Comparison of ENCODE assay signal across 16 cellular contexts in genomic region chrX:69297521-69297920, GRCh38.
DNase-seq lines count a peak whose midpoint lies in the region; ATAC-seq and TF ChIP-seq lines count a peak whose summit lies in the region.
"Had no signal": no experiment of that assay in that cellular context is flagged by ENCODE, and none has a peak within 500 bp of the region (broad histone marks: within the 10 kb centered on the region; RNA-seq: fewer than 3 reads in every experiment).

No MANE protein-coding gene starts in this region.

- no TSS peak for BruUV-seq in A673 (replicated peaks; lab: Mats Ljungman, UMichigan)

- no peak overlapping the region for H3K4me3 Mint-ChIP-seq in effector memory CD8-positive, alpha-beta T cell
- H3K4me3 Mint-ChIP-seq: CD14-positive monocyte; CD8-positive, alpha-beta T cell; GM23338 had no signal

- H3K36me3 ChIP-seq in A673 (ENCODE audit: insufficient read depth, low read length, poor library complexity, severe bottlenecking) (no peaks in the 10 kb centered on the region), HEK293 (ENCODE audit: control insufficient read depth in 2 of 2, insufficient read depth in 1 of 2, low read length in 2 of 2) (no peaks in the 10 kb centered on the region), SK-N-MC (ENCODE audit: insufficient read depth, low read length) (no peaks in the 10 kb centered on the region)
- H3K36me3 ChIP-seq: BE2C had no signal

- TF ChIP-seq CTCF in A673 (conservative IDR thresholded peaks at IDR 0.05; ENCODE audit: low read depth, low read length) (no peak), HEK293 (tag by site-specific recombination; IDR thresholded peaks at IDR 0.05) (no peak)

- H3K36me3 Mint-ChIP-seq in effector memory CD8-positive, alpha-beta T cell (ENCODE audit: insufficient read depth), result no peaks in the 10 kb centered on the region
- H3K36me3 Mint-ChIP-seq: CD14-positive monocyte; CD8-positive, alpha-beta T cell had no signal

- peaks cover 9 to 16% of the 10 kb centered on the region in 2 donors for H3K27me3 Mint-ChIP-seq in effector memory CD8-positive, alpha-beta T cell

- no peaks in the 10 kb centered on the region for H3K9me3 Mint-ChIP-seq in effector memory CD8-positive, alpha-beta T cell
- H3K9me3 Mint-ChIP-seq: CD8-positive, alpha-beta T cell; GM23338 had no signal

- intact Hi-C loops in A673 (cut with micrococcal nuclease; ENCODE audit: unreplicated experiment), result no loop called here

- H3K27me3 ChIP-seq in A673 (replicated peaks; ENCODE audit: insufficient read depth, low read depth, low read length, poor library complexity), result no peaks in the 10 kb centered on the region
- H3K27me3 ChIP-seq: BE2C had no signal

- no peak overlapping the region for H3K9ac ChIP-seq in SK-N-MC (ENCODE audit: insufficient read length)

- no peak overlapping the region for H3K4me3 ChIP-seq in A673 (ENCODE audit: low read depth, low read length, poor library complexity, severe bottlenecking)
- no peak overlapping the region for H3K4me3 ChIP-seq in HEK293 (ENCODE audit: low read depth, low read length)
- no peak overlapping the region for H3K4me3 ChIP-seq in SK-N-MC
- H3K4me3 ChIP-seq: GM12878, GM23338 had no signal

- DNase-seq in A673 (ENCODE audit: low spot score) (peak; percentile 38), NCI-H69 (lab: John Stamatoyannopoulos, UW) (peak; percentile 46), SK-N-MC (ENCODE audit: low read depth, low spot score) (no peak)
- DNase-seq in activated T-cell treated with anti-CD3 and anti-CD28 coated beads, Interleukin-2, amount 50 U/mL, for 1 hour, result no peak
- no peak for DNase-seq in effector memory CD8-positive, alpha-beta T cell
- DNase-seq: BE2C; CD8-positive, alpha-beta T cell; COR-L47; DMS79; H7 had no signal

- no peak overlapping the region for H3K27ac Mint-ChIP-seq in effector memory CD8-positive, alpha-beta T cell
- H3K27ac Mint-ChIP-seq: CD8-positive, alpha-beta T cell; GM23338 had no signal

- H3K4me1 ChIP-seq in A673 (ENCODE audit: insufficient read depth, low read length, poor library complexity, severe bottlenecking) (peaks cover 50% of the 10 kb centered on the region), HEK293 (ENCODE audit: control insufficient read depth, insufficient read depth, low read length) (no peaks in the 10 kb centered on the region)
- H3K4me1 ChIP-seq: BE2C had no signal

- H3K27ac ChIP-seq in A673 (ENCODE audit: low read depth, low read length, poor library complexity, severe bottlenecking) (peak overlapping the region; percentile 75), HEK293 (ENCODE audit: extremely low read depth, low read depth, low read length) (no peak overlapping the region), SK-N-MC (peak overlapping the region; percentile 21; the same call in 1 of the 2 replicates)

- POLR2A ChIA-PET in A673 (lab: Charles Lee; ENCODE audit: low non-redundant PET) (no interaction called here), HEK293 (lab: Yijun Ruan, JAX) (no interaction called here)

- H3K9me3 ChIP-seq in A673 (ENCODE audit: low read depth, low read length, poor library complexity, severe bottlenecking) (no peaks in the 10 kb centered on the region), HEK293 (ENCODE audit: control insufficient read depth, insufficient read depth, low read depth, low read length) (no peaks in the 10 kb centered on the region), SK-N-MC (ENCODE audit: low read depth, low read length) (no peaks in the 10 kb centered on the region)
- H3K9me3 ChIP-seq: BE2C had no signal

- peaks cover 0 to 3% of the 10 kb centered on the region in 2 donors for H3K4me1 Mint-ChIP-seq in effector memory CD8-positive, alpha-beta T cell (ENCODE audit: low read depth in 2 of 2)
- H3K4me1 Mint-ChIP-seq: CD14-positive monocyte had no signal

- CTCF ChIA-PET in A673 (lab: Charles Lee), result no interaction called here
- CTCF ChIA-PET in HEK293 (lab: Yijun Ruan, JAX), result interaction anchor here (1.2 kb wide), 1 partner anchor 75 kb away, joined by 5 read pairs; no protein-coding TSS in a partner anchor

- no peak for ATAC-seq in HG03175 (IDR thresholded peaks at IDR 0.05; ENCODE audit: unreplicated experiment)
- ATAC-seq in effector memory CD8-positive, alpha-beta T cell (replicated peaks), result no peak
- ATAC-seq: CD8-positive, alpha-beta T cell; GM12878; GM23338; HepG2 had no signal

TF ChIP-seq in HEK293, 187 proteins besides CTCF, POLR2A, EP300 and RAD21 (continues in another document):
- no peak for TF ChIP-seq ZBTB44 (tag by site-specific recombination; IDR thresholded peaks at IDR 0.05)
- TF ChIP-seq ZNF510 (tag by site-specific recombination; IDR thresholded peaks at IDR 0.05; ENCODE audit: insufficient replicate concordance), result no peak
- no peak for TF ChIP-seq TSHZ1 (tag by site-specific recombination; IDR thresholded peaks at IDR 0.05; ENCODE audit: borderline replicate concordance)
- TF ChIP-seq ZNF354C (tag by site-specific recombination; IDR thresholded peaks at IDR 0.05; ENCODE audit: borderline replicate concordance, low read depth), result no peak
- TF ChIP-seq ZNF792 (tag by site-specific recombination; IDR thresholded peaks at IDR 0.05), result no peak
- no peak for TF ChIP-seq KLF17 (tag by site-specific recombination; IDR thresholded peaks at IDR 0.05)
- TF ChIP-seq EGR2 (tag by site-specific recombination; IDR thresholded peaks at IDR 0.05; ENCODE audit: low read depth), result peak; percentile 64
- peak; percentile 54 for TF ChIP-seq ZFHX2 (tag by site-specific recombination; conservative IDR thresholded peaks at IDR 0.05)
- no peak for TF ChIP-seq ZNF645 (tag by site-specific recombination; IDR thresholded peaks at IDR 0.05)

Comparison
In these comparisons a context has a peak if more than half of its experiments do, and no peak if none do; other contexts are left out.
1. DNase-seq: peak in A673 (single experiment) and NCI-H69 (single experiment); none in SK-N-MC (single experiment), activated T-cell treated with anti-CD3 and anti-CD28 coated beads, Interleukin-2, amount 50 U/mL, for 1 hour (single experiment) and effector memory CD8-positive, alpha-beta T cell (0 of 3).